In the genomic region with DNA sequence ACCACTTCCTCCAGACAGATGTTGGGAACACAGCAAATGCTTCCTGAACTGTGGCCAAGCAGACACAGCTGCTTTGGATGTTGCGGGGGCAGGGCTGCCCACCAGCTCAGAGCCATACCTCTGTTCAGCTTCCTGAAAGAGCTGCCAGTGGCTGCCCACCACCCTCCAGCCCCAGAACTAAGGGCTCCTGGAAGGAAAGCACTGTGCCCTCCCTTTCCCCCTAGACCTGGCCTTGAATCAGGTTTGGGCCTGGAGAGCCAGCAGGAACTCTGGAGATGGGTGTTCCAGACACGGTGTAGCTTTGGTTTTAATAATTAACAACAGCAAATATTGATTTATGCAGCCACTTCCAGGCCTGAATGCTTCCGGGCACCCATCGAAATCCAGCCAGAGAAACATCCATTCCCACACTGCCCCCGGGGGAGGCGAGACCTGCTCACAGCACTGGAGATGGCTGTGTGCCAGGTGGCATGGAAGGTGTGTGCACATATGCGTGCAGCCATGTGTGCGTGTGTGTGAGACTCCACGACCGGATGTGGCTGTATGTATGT, we compare ENCODE assay signal across 12 cellular contexts. TPM values are rescaled to one million over a fixed set of nuclear protein-coding genes. Genes with fewer than 3 reads are reported as not detected.
DNase-seq lines count a peak whose midpoint lies in the region; ATAC-seq, FAIRE-seq and TF ChIP-seq lines count a peak whose summit lies in the region.
"Had no signal": no experiment of that assay in that cellular context is flagged by ENCODE, and none has a peak within 500 bp of the region (broad histone marks: within the 10 kb centered on the region; RNA-seq: fewer than 3 reads in every experiment).

No MANE protein-coding gene starts in this region.

- WGBS in K562 (ENCODE audit: insufficient coverage, low coverage, missing lambda C conversion rate), result 81% methylated on average over 10 of the region's 10 CpGs

- in situ Hi-C loops in K562 (cut with MboI), result no loop called here

- H3K36me3 ChIP-seq in K562 (ENCODE audit: control insufficient read depth, insufficient read depth, low read length), result peaks cover 29% of the 10 kb centered on the region
- no peaks in the 10 kb centered on the region for H3K36me3 ChIP-seq in mucosa of stomach (ENCODE audit: control insufficient read depth, insufficient read depth, low read length)
- peaks cover 4% of the 10 kb centered on the region for H3K36me3 ChIP-seq in WERI-Rb-1
- H3K36me3 ChIP-seq: HAP-1, heart left ventricle had no signal

- H3K27me3 ChIP-seq in K562 (ENCODE audit: control insufficient read depth in 2 of 2, insufficient read depth in 2 of 2, low read length in 2 of 2), result no peaks in the 10 kb centered on the region
- peaks cover 7% of the 10 kb centered on the region for H3K27me3 ChIP-seq in mucosa of stomach (ENCODE audit: control insufficient read depth, insufficient read depth, low read length)
- no peaks in the 10 kb centered on the region for H3K27me3 ChIP-seq in WERI-Rb-1 (ENCODE audit: insufficient read depth, low read depth, severe bottlenecking)

- no peak for TF ChIP-seq EP300 in K562 (IDR thresholded peaks at IDR 0.05; ENCODE audit: low read length)

- DNase-seq in Calu3 (peak; percentile 84), NCI-H1092 treated with DMSO at 0.1 percent for 48 hours (lab: John Stamatoyannopoulos, UW) (peak; percentile 83), K562 (ENCODE audit: extremely low read depth in 1 of 4, low spot score in 3 of 4) (no peak), WERI-Rb-1 (no peak), COLO829 (ENCODE audit: low spot score) (no peak), GM19238 (ENCODE audit: insufficient read length, low spot score) (no peak)
- no peak for DNase-seq in activated CD4-positive, alpha-beta T cell treated with anti-CD3 and anti-CD28 coated beads for 4 hours
- DNase-seq: heart left ventricle, T-helper 9 cell had no signal

- CTCF ChIA-PET in Calu3 (lab: Charles Lee), result interaction anchor here (0.8 to 1.4 kb wide), 3 partner anchors 15 to 38 kb away, joined by 3 to 4 read pairs (median 3); no protein-coding TSS in a partner anchor
- CTCF ChIA-PET in K562 (lab: Yijun Ruan, JAX; ENCODE audit: low intra/inter-chr PET ratio), result no interaction called here

- no peak for TF ChIP-seq RAD21 in K562 (CRISPR knock-in tag; conservative IDR thresholded peaks at IDR 0.05 in 1 of 2, IDR thresholded peaks at IDR 0.05 in 1 of 2)

- H3K79me2 ChIP-seq in K562 (ENCODE audit: control insufficient read depth, insufficient read depth, low read length), result peaks cover 30% of the 10 kb centered on the region

- peak; percentile 61 for FAIRE-seq in K562 (lab: Jason Lieb, UNC)
- FAIRE-seq: colon had no signal

- H4K20me1 ChIP-seq in K562 (replicated peaks; ENCODE audit: control insufficient read depth, insufficient read depth, low read length), result no peaks in the 10 kb centered on the region

- H3K36me3 Mint-ChIP-seq in Calu3 (ENCODE audit: insufficient read depth, unreplicated experiment), result peaks cover 29% of the 10 kb centered on the region

- no peak overlapping the region for H3K4me2 ChIP-seq in K562 (ENCODE audit: insufficient read depth, low read length)

- no peak for TF ChIP-seq CTCF in Calu3 (IDR thresholded peaks at IDR 0.05; ENCODE audit: unreplicated experiment)
- TF ChIP-seq CTCF in K562 (IDR thresholded peaks at IDR 0.05 in 2 of 3, conservative IDR thresholded peaks at IDR 0.05 in 1 of 3; ENCODE audit: insufficient read depth in 2 of 3, low read depth in 1 of 3, low read length in 3 of 3), result no peak
- no peak for TF ChIP-seq CTCF in WERI-Rb-1 (IDR thresholded peaks at IDR 0.05; ENCODE audit: low read depth, low read length)

- peak overlapping the region; percentile 79 for H3K27ac Mint-ChIP-seq in Calu3 (ENCODE audit: unreplicated experiment)

- BruUV-seq in Calu3 (replicated peaks; lab: Mats Ljungman, UMichigan), result no TSS peak
- BruUV-seq in K562 (replicated peaks; lab: Mats Ljungman, UMichigan), result no TSS peak

- ATAC-seq in K562, result no peak
- ATAC-seq: heart left ventricle had no signal

- no peak overlapping the region for H3K27ac ChIP-seq in K562 (ENCODE audit: extremely low read depth, low read depth, low read length)
- no peak overlapping the region for H3K27ac ChIP-seq in WERI-Rb-1
- H3K27ac ChIP-seq: heart left ventricle had no signal

- no peaks in the 10 kb centered on the region for H3K27me3 Mint-ChIP-seq in Calu3 (ENCODE audit: unreplicated experiment)

- H3K4me3 Mint-ChIP-seq in Calu3 (ENCODE audit: low read depth, unreplicated experiment), result peak overlapping the region; percentile 48

- H3K4me3 ChIP-seq in K562, result no peak overlapping the region
- no peak overlapping the region for H3K4me3 ChIP-seq in mucosa of stomach (ENCODE audit: low read length)
- no peak overlapping the region for H3K4me3 ChIP-seq in WERI-Rb-1 (ENCODE audit: low read depth, low read length)
- H3K4me3 ChIP-seq: HAP-1 had no signal

- H3K4me1 ChIP-seq in K562 (replicated peaks in 1 of 2; ENCODE audit: control insufficient read depth in 2 of 2, insufficient read depth in 2 of 2, low read length in 2 of 2) (peaks cover 22 to 54% of the 10 kb centered on the region in 2 experiments), mucosa of stomach (ENCODE audit: control insufficient read depth, insufficient read depth, low read length) (peaks cover 66% of the 10 kb centered on the region)
- H3K4me1 ChIP-seq: HAP-1 had no signal

- H3K9me3 Mint-ChIP-seq in Calu3 (ENCODE audit: low read depth, unreplicated experiment), result no peaks in the 10 kb centered on the region

- peaks cover 28% of the 10 kb centered on the region for H3K4me1 Mint-ChIP-seq in Calu3 (ENCODE audit: low read depth, unreplicated experiment)

- peak overlapping the region in 1 of 2 experiments; percentile 53; a peak in 1 of 4 replicates for H3K9ac ChIP-seq in K562 (ENCODE audit: insufficient read depth in 1 of 2, low read depth in 2 of 2, low read length in 2 of 2)
- H3K9ac ChIP-seq in mucosa of stomach (ENCODE audit: low read length), result peak overlapping the region; percentile 40

- intact Hi-C loops in Calu3 (cut with micrococcal nuclease; ENCODE audit: unreplicated experiment), result no loop called here
- intact Hi-C loops in K562 (cut with micrococcal nuclease), result no loop called here

- peaks cover 4% of the 10 kb centered on the region for H3K9me1 ChIP-seq in K562 (ENCODE audit: control insufficient read depth, insufficient read depth, low read length)

- no peak overlapping the region for H2AFZ ChIP-seq in K562 (ENCODE audit: low read depth, low read length)

- POLR2A ChIA-PET in K562 (lab: Yijun Ruan, JAX), result interaction anchor here (0.5 to 2.0 kb wide), 6 partner anchors 8 to 64 kb away, joined by 3 to 8 read pairs (median 4); no protein-coding TSS in a partner anchor

- TF ChIP-seq POLR2A in K562 (conservative IDR thresholded peaks at IDR 0.05), result no peak

- no peaks in the 10 kb centered on the region for H3K9me3 ChIP-seq in K562 (replicated peaks; ENCODE audit: control insufficient read depth, insufficient read depth, low read depth, low read length)
- no peaks in the 10 kb centered on the region for H3K9me3 ChIP-seq in mucosa of stomach (ENCODE audit: control insufficient read depth, low read length)
- no peaks in the 10 kb centered on the region for H3K9me3 ChIP-seq in WERI-Rb-1 (ENCODE audit: severe bottlenecking)
- H3K9me3 ChIP-seq: HAP-1, heart left ventricle had no signal

TF ChIP-seq in K562, 482 proteins besides CTCF, POLR2A, EP300 and RAD21 (continues in another document):
- TF ChIP-seq, protein P1, sequence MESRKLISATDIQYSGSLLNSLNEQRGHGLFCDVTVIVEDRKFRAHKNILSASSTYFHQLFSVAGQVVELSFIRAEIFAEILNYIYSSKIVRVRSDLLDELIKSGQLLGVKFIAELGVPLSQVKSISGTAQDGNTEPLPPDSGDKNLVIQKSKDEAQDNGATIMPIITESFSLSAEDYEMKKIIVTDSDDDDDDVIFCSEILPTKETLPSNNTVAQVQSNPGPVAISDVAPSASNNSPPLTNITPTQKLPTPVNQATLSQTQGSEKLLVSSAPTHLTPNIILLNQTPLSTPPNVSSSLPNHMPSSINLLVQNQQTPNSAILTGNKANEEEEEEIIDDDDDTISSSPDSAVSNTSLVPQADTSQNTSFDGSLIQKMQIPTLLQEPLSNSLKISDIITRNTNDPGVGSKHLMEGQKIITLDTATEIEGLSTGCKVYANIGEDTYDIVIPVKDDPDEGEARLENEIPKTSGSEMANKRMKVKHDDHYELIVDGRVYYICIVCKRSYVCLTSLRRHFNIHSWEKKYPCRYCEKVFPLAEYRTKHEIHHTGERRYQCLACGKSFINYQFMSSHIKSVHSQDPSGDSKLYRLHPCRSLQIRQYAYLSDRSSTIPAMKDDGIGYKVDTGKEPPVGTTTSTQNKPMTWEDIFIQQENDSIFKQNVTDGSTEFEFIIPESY (CRISPR knock-in tag; IDR thresholded peaks at IDR 0.05), result peak; percentile 56; the same call in 1 of the 2 replicates
- TF ChIP-seq ZKSCAN8 (CRISPR knock-in tag; IDR thresholded peaks at IDR 0.05), result no peak
- TF ChIP-seq CBFA2T2 (conservative IDR thresholded peaks at IDR 0.05), result no peak
- TF ChIP-seq NFIC (IDR thresholded peaks at IDR 0.05), result peak; percentile 82

RNA-seq across cellular contexts. Expression of a gene that starts 45.7 kb away (rescaled TPM):
- total RNA-seq in Calu3 (2022), result 23.8 and 26.8 TPM in 2 replicates
- 41.9 and 97.0 TPM in 2 replicates for total RNA-seq in K562 (2011; cell fraction: chromatin; rRNA removed; ENCODE audit: low replicate concordance)
- total RNA-seq in K562 (2011; cell fraction: nucleolus; rRNA removed), result 41.8 and 44.9 TPM in 2 replicates
- 34.0 and 35.7 TPM in 2 replicates for total RNA-seq in K562 (2011; cell fraction: nucleoplasm; rRNA removed)
- 19.2 and 28.0 TPM in 2 replicates for total RNA-seq in K562 (2014; rRNA removed)
- 7.0 and 7.3 TPM in 2 replicates for total RNA-seq in K562 (2014; rRNA removed; fragmentation: Illumina TruSeq; extraction: Trizol)
- 9.5 and 9.7 TPM in 2 replicates for total RNA-seq in K562 (2015; rRNA removed; fragmentation: Illumina TruSeq; extraction: Trizol)
- 30.2 and 31.0 TPM in 2 replicates for total RNA-seq in K562 (2021)
- 30.2 and 36.0 TPM in 2 replicates for polyA plus RNA-seq in K562 (2011; rRNA removed)
- 27.3 and 36.3 TPM in 2 replicates for polyA plus RNA-seq in K562 (2011; cell fraction: cytosol; rRNA removed)
- 68.0 and 110 TPM in 2 replicates for polyA plus RNA-seq in K562 (2011; cell fraction: nucleus; rRNA removed)
- polyA plus RNA-seq in K562 (2012), result 23.3 and 41.5 TPM in 2 replicates
- 23.5 and 26.5 TPM in 2 replicates for polyA plus RNA-seq in K562 (2014; fragmentation: Illumina TruSeq; extraction: Trizol)
- polyA plus RNA-seq in K562 (2014; fragmentation: Nextera tagmentation; extraction: Ambion mirVana), result under 1 TPM; 0.29 to 0.51 TPM
- 21.7 and 22.3 TPM in 2 replicates for polyA plus RNA-seq in K562 (2014; rRNA removed)
- polyA minus RNA-seq in K562 (2011; rRNA and poly(A)+ RNA removed), result 25.4 and 27.5 TPM in 2 replicates
- polyA minus RNA-seq in K562 (2011; cell fraction: cytosol; rRNA and poly(A)+ RNA removed), result 22.4 and 26.1 TPM in 2 replicates
- 26.9 and 27.0 TPM in 2 replicates for polyA minus RNA-seq in K562 (2011; cell fraction: nucleus; rRNA and poly(A)+ RNA removed)

Comparison
In these comparisons a context has a peak if more than half of its experiments do, and no peak if none do; other contexts are left out.
1. DNase-seq: peak in Calu3 (single experiment) and NCI-H1092 treated with DMSO at 0.1 percent for 48 hours (single experiment); none in K562 (0 of 4), WERI-Rb-1 (single experiment), activated CD4-positive, alpha-beta T cell treated with anti-CD3 and anti-CD28 coated beads for 4 hours (0 of 2), COLO829 (single experiment) and GM19238 (single experiment).